ENCODE assay signal across 23 cellular contexts in genomic region chr1:217780993-217781392, GRCh38.
"Had no signal": no experiment of that assay in that cellular context is flagged by ENCODE, and none has a peak within 500 bp of the region (broad histone marks: within the 10 kb centered on the region; RNA-seq: fewer than 3 reads in every experiment).

No MANE protein-coding gene starts in this region.

- H3K27ac ChIP-seq: esophagus squamous epithelium, heart left ventricle, spleen, testis had no signal

- H3K4me1 ChIP-seq: esophagus squamous epithelium, heart left ventricle, spleen, testis had no signal

- DNase-seq: activated B cell treated with CpG ODN at 0.5 μM for 24 hours; activated CD4-positive, alpha-beta memory T cell treated with anti-CD3 and anti-CD28 coated beads, Interleukin-2, amount 10 ng/mL, durations not matched to agents 7 days and 5 days; activated CD4-positive, alpha-beta T cell treated with anti-CD3 and anti-CD28 coated beads for 36 hours; activated effector memory CD4-positive, alpha-beta T cell treated with anti-CD3 and anti-CD28 coated beads, Interleukin-2, amount 50 U/mL, for 16 hours; activated naive CD4-positive, alpha-beta T cell treated with anti-CD3 and anti-CD28 coated beads, Interleukin-2, amount 50 U/mL, for 16 hours; activated naive CD8-positive, alpha-beta T cell treated with anti-CD3 and anti-CD28 coated beads, Interleukin-2, amount 50 U/mL, for 24 hours; activated T-cell treated with anti-CD3 and anti-CD28 coated beads, Interleukin-2, amount 50 U/mL, for 72 hours; cerebellar nuclear complex; cortex of kidney; endodermal cell; esophagus squamous epithelium; heart left ventricle; left ventricle myocardium superior; mammary epithelial cell; midbrain; natural killer cell; retina; spleen; stimulated activated CD4-positive, alpha-beta T cell treated with anti-CD3 and anti-CD28 coated beads, Interleukin-4, amount 100 ng/mL, for 1 hour; stimulated activated naive CD4-positive, alpha-beta T cell; T1000; testis had no signal

- H3K4me3 ChIP-seq: esophagus squamous epithelium, heart left ventricle, spleen, testis had no signal

- FAIRE-seq: islet of Langerhans had no signal

- H3K9me3 ChIP-seq: esophagus squamous epithelium, heart left ventricle, testis had no signal

- ATAC-seq: activated CD4-positive, alpha-beta T cell treated with anti-CD3 and anti-CD28 coated beads for 36 hours; activated naive CD8-positive, alpha-beta T cell treated with anti-CD3 and anti-CD28 coated beads, Interleukin-2, amount 50 U/mL, for 24 hours; activated T-cell treated with anti-CD3 and anti-CD28 coated beads, Interleukin-2, amount 50 U/mL, for 72 hours; heart left ventricle; left ventricle myocardium superior; natural killer cell had no signal

- H3K36me3 ChIP-seq: esophagus squamous epithelium, heart left ventricle, spleen had no signal

- H3K27me3 ChIP-seq: esophagus squamous epithelium, heart left ventricle, spleen, testis had no signal
